In genomic region chr9:86112057-86112456, GRCh38 we compare ENCODE assay signal across 27 cellular contexts.
"Had no signal": no experiment of that assay in that cellular context is flagged by ENCODE, and none has a peak within 500 bp of the region (broad histone marks: within the 10 kb centered on the region; RNA-seq: fewer than 3 reads in every experiment).

No MANE protein-coding gene starts in this region.

- H3K9me3 ChIP-seq: ascending aorta, breast epithelium, colonic mucosa had no signal

- H3K36me3 ChIP-seq: ascending aorta, breast epithelium, cardiac muscle cell, colonic mucosa had no signal

- DNase-seq: activated CD4-positive, alpha-beta memory T cell treated with anti-CD3 and anti-CD28 coated beads, Interleukin-2, amount 10 ng/mL, durations not matched to agents 7 days and 5 days; activated CD4-positive, alpha-beta T cell treated with anti-CD3 and anti-CD28 coated beads for 1 hour; activated CD4-positive, alpha-beta T cell treated with anti-CD3 and anti-CD28 coated beads for 4 hours; activated CD4-positive, alpha-beta T cell treated with anti-CD3 and anti-CD28 coated beads, Interleukin-2, amount 10 ng/mL, durations not matched to agents 7 days and 5 days; activated CD4-positive, alpha-beta T cell treated with anti-CD3 and anti-CD28 coated beads, Interleukin-2, amount 50 U/mL, for 4 hours; activated gamma-delta T cell; activated naive CD4-positive, alpha-beta T cell; activated naive CD4-positive, alpha-beta T cell treated with anti-CD3 and anti-CD28 coated beads, Interleukin-2, amount 10 ng/mL, durations not matched to agents 7 days and 5 days; activated naive CD8-positive, alpha-beta T cell treated with anti-CD3 and anti-CD28 coated beads, Interleukin-2, amount 10 ng/mL, durations not matched to agents 7 days and 5 days; activated T-cell treated with anti-CD3 and anti-CD28 coated beads, Interleukin-2, amount 50 U/mL, for 1 hour; activated T-cell treated with anti-CD3 and anti-CD28 coated beads, Interleukin-2, amount 50 U/mL, for 48 hours; central memory CD4-positive, alpha-beta T cell; cerebellar nuclear complex; colonic mucosa; effector CD8-positive, alpha-beta T cell; foreskin fibroblast; head of caudate nucleus had no signal

- H3K4me3 Mint-ChIP-seq: activated CD4-positive, alpha-beta memory T cell treated with anti-CD3 and anti-CD28 coated beads, Interleukin-2, amount 10 ng/mL, durations not matched to agents 7 days and 5 days; activated CD4-positive, alpha-beta T cell treated with anti-CD3 and anti-CD28 coated beads, Interleukin-2, amount 10 ng/mL, durations not matched to agents 7 days and 5 days; activated naive CD4-positive, alpha-beta T cell treated with anti-CD3 and anti-CD28 coated beads, Interleukin-2, amount 10 ng/mL, durations not matched to agents 7 days and 5 days; activated naive CD8-positive, alpha-beta T cell treated with anti-CD3 and anti-CD28 coated beads, Interleukin-2, amount 10 ng/mL, durations not matched to agents 7 days and 5 days; activated T-helper 1 cell treated with anti-CD3 and anti-CD28 coated beads, Interleukin-12 subunit alpha, Interleukin-12 subunit beta, Interleukin-2, Interleukin-4 antibody, amounts not matched to agents 30 ng/mL and 10 ng/mL and 1 ng/mL, durations not matched to agents 14 hours and 24 hours and 36 hours; brain; WTC11 had no signal

- H3K4me1 ChIP-seq: ascending aorta, breast epithelium, colonic mucosa had no signal

- H3K9me3 Mint-ChIP-seq: activated CD4-positive, alpha-beta memory T cell treated with anti-CD3 and anti-CD28 coated beads, Interleukin-2, amount 10 ng/mL, durations not matched to agents 7 days and 5 days; activated CD4-positive, alpha-beta T cell treated with anti-CD3 and anti-CD28 coated beads, Interleukin-2, amount 10 ng/mL, durations not matched to agents 7 days and 5 days; activated naive CD4-positive, alpha-beta T cell treated with anti-CD3 and anti-CD28 coated beads, Interleukin-2, amount 10 ng/mL, durations not matched to agents 7 days and 5 days; activated naive CD4-positive, alpha-beta T cell treated with anti-CD3 and anti-CD28 coated beads, Interleukin-2, amount 50 U/mL, for 72 hours; activated naive CD8-positive, alpha-beta T cell treated with anti-CD3 and anti-CD28 coated beads, Interleukin-2, amount 10 ng/mL, durations not matched to agents 7 days and 5 days; activated T-helper 1 cell treated with anti-CD3 and anti-CD28 coated beads, Interleukin-12 subunit alpha, Interleukin-12 subunit beta, Interleukin-2, Interleukin-4 antibody, amounts not matched to agents 30 ng/mL and 10 ng/mL and 1 ng/mL, durations not matched to agents 14 hours and 24 hours and 36 hours; WTC11 had no signal

- ATAC-seq: activated naive CD4-positive, alpha-beta T cell treated with anti-CD3 and anti-CD28 coated beads, Interleukin-2, amount 50 U/mL, for 72 hours; esophagus mucosa; WTC11 had no signal

- H3K27me3 ChIP-seq: ascending aorta, breast epithelium, cardiac muscle cell, colonic mucosa had no signal

- H3K36me3 Mint-ChIP-seq: activated naive CD4-positive, alpha-beta T cell treated with anti-CD3 and anti-CD28 coated beads, Interleukin-2, amount 10 ng/mL, durations not matched to agents 7 days and 5 days; activated naive CD4-positive, alpha-beta T cell treated with anti-CD3 and anti-CD28 coated beads, Interleukin-2, amount 50 U/mL, for 72 hours; activated naive CD8-positive, alpha-beta T cell treated with anti-CD3 and anti-CD28 coated beads, Interleukin-2, amount 10 ng/mL, durations not matched to agents 7 days and 5 days; brain; WTC11 had no signal

- H3K27ac Mint-ChIP-seq: activated CD4-positive, alpha-beta memory T cell treated with anti-CD3 and anti-CD28 coated beads, Interleukin-2, amount 10 ng/mL, durations not matched to agents 7 days and 5 days; activated CD4-positive, alpha-beta T cell treated with anti-CD3 and anti-CD28 coated beads, Interleukin-2, amount 10 ng/mL, durations not matched to agents 7 days and 5 days; activated naive CD4-positive, alpha-beta T cell treated with anti-CD3 and anti-CD28 coated beads, Interleukin-2, amount 10 ng/mL, durations not matched to agents 7 days and 5 days; activated naive CD4-positive, alpha-beta T cell treated with anti-CD3 and anti-CD28 coated beads, Interleukin-2, amount 50 U/mL, for 72 hours; activated naive CD8-positive, alpha-beta T cell treated with anti-CD3 and anti-CD28 coated beads, Interleukin-2, amount 10 ng/mL, durations not matched to agents 7 days and 5 days; activated T-helper 1 cell treated with anti-CD3 and anti-CD28 coated beads, Interleukin-12 subunit alpha, Interleukin-12 subunit beta, Interleukin-2, Interleukin-4 antibody, amounts not matched to agents 30 ng/mL and 10 ng/mL and 1 ng/mL, durations not matched to agents 14 hours and 24 hours and 36 hours; brain; WTC11 had no signal

- H3K4me1 Mint-ChIP-seq: WTC11 had no signal

- FAIRE-seq: frontal cortex had no signal

- H3K27ac ChIP-seq: ascending aorta, breast epithelium, cardiac muscle cell, colonic mucosa, VCaP had no signal

- H3K4me3 ChIP-seq: ascending aorta, breast epithelium, cardiac muscle cell, colonic mucosa had no signal
